In genomic region chr2:151891566-151892194, GRCh38 we compare ENCODE assay signal across 12 cellular contexts.
DNase-seq lines count a peak whose midpoint lies in the region; ATAC-seq, FAIRE-seq and TF ChIP-seq lines count a peak whose summit lies in the region.
"Had no signal": no experiment of that assay in that cellular context is flagged by ENCODE, and none has a peak within 500 bp of the region (broad histone marks: within the 10 kb centered on the region; RNA-seq: fewer than 3 reads in every experiment).

No MANE protein-coding gene starts in this region.

- H2AFZ ChIP-seq in K562 (ENCODE audit: low read depth, low read length) = no peak overlapping the region; the same call in 1 of the 2 replicates

- intact Hi-C loops in K562 (cut with micrococcal nuclease) = no loop called here

- BruUV-seq in K562 (replicated peaks; lab: Mats Ljungman, UMichigan) = no TSS peak

- in situ Hi-C loops in K562 (cut with MboI) = no loop called here

- no peak for TF ChIP-seq RAD21 in K562 (CRISPR knock-in tag; conservative IDR thresholded peaks at IDR 0.05 in 1 of 2, IDR thresholded peaks at IDR 0.05 in 1 of 2)

- no peak for TF ChIP-seq POLR2A in K562 (conservative IDR thresholded peaks at IDR 0.05)
- no peak for TF ChIP-seq POLR2A in GM18505 (IDR thresholded peaks at IDR 0.05; ENCODE audit: borderline replicate concordance, extremely low read depth, insufficient read depth, insufficient read length)

- H4K20me1 ChIP-seq in K562 (replicated peaks; ENCODE audit: control insufficient read depth, insufficient read depth, low read length) = no peaks in the 10 kb centered on the region

- no peaks in the 10 kb centered on the region; a peak in 1 of 5 replicates for H3K4me1 ChIP-seq in K562 (replicated peaks in 1 of 2; ENCODE audit: control insufficient read depth in 2 of 2, insufficient read depth in 2 of 2, low read length in 2 of 2)
- peaks cover 5 to 23% of the 10 kb centered on the region in 2 donors for H3K4me1 ChIP-seq in thoracic aorta (ENCODE audit: control insufficient read depth in 1 of 2, low read depth in 2 of 2)

- under 1% methylated on average over 7 of the region's 7 CpGs for WGBS in K562 (ENCODE audit: insufficient coverage, low coverage, missing lambda C conversion rate)

- H3K4me3 ChIP-seq in K562 (no peak overlapping the region), thoracic aorta (peak overlapping the region; percentile 67)

- no peak for TF ChIP-seq EP300 in K562 (IDR thresholded peaks at IDR 0.05; ENCODE audit: low read length)

- H3K9me1 ChIP-seq in K562 (ENCODE audit: control insufficient read depth, insufficient read depth, low read length) = no peaks in the 10 kb centered on the region

- POLR2A ChIA-PET in K562 (lab: Yijun Ruan, JAX) = interaction anchor here (0.7 to 1.3 kb wide), 3 partner anchors 14 to 38 kb away, joined by 3 to 4 read pairs (median 3); no protein-coding TSS in a partner anchor

- H3K79me2 ChIP-seq in K562 (ENCODE audit: control insufficient read depth, insufficient read depth, low read length) = no peaks in the 10 kb centered on the region

- CTCF ChIA-PET in K562 (lab: Yijun Ruan, JAX; ENCODE audit: low intra/inter-chr PET ratio) = no interaction called here

- H3K9ac ChIP-seq in K562 (ENCODE audit: insufficient read depth in 1 of 2, low read depth in 2 of 2, low read length in 2 of 2) = no peak overlapping the region

- H3K4me2 ChIP-seq in K562 (ENCODE audit: insufficient read depth, low read length) = peak overlapping the region; percentile 35

- peak; percentile 54; the same call in 2 of the 3 replicates for ATAC-seq in K562
- no peak for ATAC-seq in thoracic aorta (ENCODE audit: insufficient number of reproducible peaks, low FRiP score, low read depth)
- no peak for ATAC-seq in GM18907 (IDR thresholded peaks at IDR 0.05; ENCODE audit: unreplicated experiment)
- ATAC-seq in GM18520 (IDR thresholded peaks at IDR 0.05; ENCODE audit: unreplicated experiment) = no peak
- no peak for ATAC-seq in GM18505 (IDR thresholded peaks at IDR 0.05; ENCODE audit: unreplicated experiment)

- H3K27me3 ChIP-seq in K562 (ENCODE audit: control insufficient read depth in 2 of 2, insufficient read depth in 2 of 2, low read length in 2 of 2) (peaks cover 6 to 8% of the 10 kb centered on the region in 2 experiments), thoracic aorta (replicated peaks; ENCODE audit: insufficient read depth) (no peaks in the 10 kb centered on the region)

- H3K36me3 ChIP-seq in K562 (ENCODE audit: control insufficient read depth, insufficient read depth, low read length) (no peaks in the 10 kb centered on the region), thoracic aorta (no peaks in the 10 kb centered on the region)

- H3K9me3 ChIP-seq in K562 (replicated peaks; ENCODE audit: control insufficient read depth, insufficient read depth, low read depth, low read length) = no peaks in the 10 kb centered on the region
- peaks cover 4% of the 10 kb centered on the region for H3K9me3 ChIP-seq in thoracic aorta

- TF ChIP-seq CTCF in K562 (IDR thresholded peaks at IDR 0.05 in 2 of 3, conservative IDR thresholded peaks at IDR 0.05 in 1 of 3; ENCODE audit: insufficient read depth in 2 of 3, low read depth in 1 of 3, low read length in 3 of 3) = no peak
- no peak for TF ChIP-seq CTCF in thoracic aorta (IDR thresholded peaks at IDR 0.05)

- DNase-seq in NCI-H748 (lab: John Stamatoyannopoulos, UW; ENCODE audit: unreplicated experiment) (peak; percentile 6), NCI-H748 treated with DMSO at 0.1 percent for 48 hours (lab: John Stamatoyannopoulos, UW) (no peak), K562 (ENCODE audit: extremely low read depth in 1 of 4, low spot score in 3 of 4) (no peak), kidney tubule cell (ENCODE audit: low spot score) (peak; percentile 48), thoracic aorta (ENCODE audit: low spot score) (no peak)
- DNase-seq: activated naive CD4-positive, alpha-beta T cell; islet precursor cell; MV-4-11; NCI-H510A had no signal

- no peak for FAIRE-seq in K562 (lab: Jason Lieb, UNC)

- H3K27ac ChIP-seq in K562 (ENCODE audit: extremely low read depth, low read depth, low read length) = no peak overlapping the region
- H3K27ac ChIP-seq in thoracic aorta = peak overlapping the region in 1 of 2 donors; percentile 7

TF ChIP-seq in K562, 482 proteins besides CTCF, POLR2A, EP300 and RAD21 (continues in another document):
- TF ChIP-seq RNF219 (CRISPR knock-in tag; IDR thresholded peaks at IDR 0.05) (no peak), ZMIZ1 (IDR thresholded peaks at IDR 0.05; ENCODE audit: low read depth in 2 of 2, low read length in 2 of 2) (no peak), SRF (CRISPR knock-in tag; IDR thresholded peaks at IDR 0.05) (peak in 1 of 2 experiments; percentile 46; a peak in 1 of 4 replicates)

Comparison
In these comparisons a context has a peak if more than half of its experiments do, and no peak if none do; other contexts are left out.
1. DNase-seq: peak in NCI-H748 (single experiment) and kidney tubule cell (single experiment); none in NCI-H748 treated with DMSO at 0.1 percent for 48 hours (single experiment), K562 (0 of 4) and thoracic aorta (single experiment).